In genomic region chr3:194857459-194858113, GRCh38 we compare ENCODE assay signal across 18 cellular contexts.
A peak's percentile ranks its signal among the peaks of the same experiment; 100 is the strongest.
DNase-seq lines count a peak whose midpoint lies in the region; TF ChIP-seq lines count a peak whose summit lies in the region.
"Had no signal": no experiment of that assay in that cellular context is flagged by ENCODE, and none has a peak within 500 bp of the region (broad histone marks: within the 10 kb centered on the region; RNA-seq: fewer than 3 reads in every experiment).

No MANE protein-coding gene starts in this region.

- H3K4me2 ChIP-seq in smooth muscle cell = peak overlapping the region; percentile 51
- H3K4me2 ChIP-seq: A549; BLaER1 treated with 17β-estradiol and CSF1 and Interleukin-3, amounts not matched to agents 10 nM and 100 nM had no signal

- H3K9me3 Mint-ChIP-seq in activated naive CD4-positive, alpha-beta T cell treated with anti-CD3 and anti-CD28 coated beads for 36 hours = no peaks in the 10 kb centered on the region
- H3K9me3 Mint-ChIP-seq: CD4-positive, CD25-positive, alpha-beta regulatory T cell had no signal

- no peaks in the 10 kb centered on the region for H3F3A ChIP-seq in smooth muscle cell (ENCODE audit: low read depth)

- TF ChIP-seq CTCF in smooth muscle cell (IDR thresholded peaks at IDR 0.05; ENCODE audit: borderline replicate concordance, insufficient read depth, poor library complexity, severe bottlenecking) = no peak

- no peak overlapping the region for H3K9ac ChIP-seq in smooth muscle cell (ENCODE audit: low read depth)
- H3K9ac ChIP-seq: BLaER1 treated with 17β-estradiol and CSF1 and Interleukin-3, amounts not matched to agents 10 nM and 100 nM; GM23248 had no signal

- peak; percentile 24 for DNase-seq in ELR (ENCODE audit: low read depth)
- DNase-seq in amniotic epithelial cell (ENCODE audit: low read depth) = peak; percentile 20
- peak; percentile 12 for DNase-seq in fibroblast of peridontal ligament (ENCODE audit: extremely low read depth)
- DNase-seq in smooth muscle cell (lab: John Stamatoyannopoulos, UW; ENCODE audit: unreplicated experiment) = no peak
- DNase-seq in activated naive CD4-positive, alpha-beta T cell treated with anti-CD3 and anti-CD28 coated beads for 36 hours = no peak
- DNase-seq in NCI-H524 (lab: John Stamatoyannopoulos, UW) = no peak
- no peak for DNase-seq in NAMALWA (ENCODE audit: low spot score)
- DNase-seq: AML-193; CD4-positive, CD25-positive, alpha-beta regulatory T cell; DMS53; GDM1; GM23248; Karpas-422 had no signal

- no peaks in the 10 kb centered on the region for H3K36me3 Mint-ChIP-seq in activated naive CD4-positive, alpha-beta T cell treated with anti-CD3 and anti-CD28 coated beads for 36 hours (ENCODE audit: low read depth)

- no peaks in the 10 kb centered on the region for H3K4me1 ChIP-seq in smooth muscle cell (ENCODE audit: low read depth)
- H3K4me1 ChIP-seq: A549, HAP-1 had no signal

- no peak overlapping the region for H3K4me3 Mint-ChIP-seq in activated naive CD4-positive, alpha-beta T cell treated with anti-CD3 and anti-CD28 coated beads for 36 hours
- H3K4me3 Mint-ChIP-seq: CD4-positive, CD25-positive, alpha-beta regulatory T cell had no signal

- CTCF ChIA-PET in activated naive CD4-positive, alpha-beta T cell treated with anti-CD3 and anti-CD28 coated beads for 36 hours (lab: Charles Lee) = no interaction called here

- H3K9me3 ChIP-seq in smooth muscle cell (replicated peaks; ENCODE audit: low read depth) = no peaks in the 10 kb centered on the region
- H3K9me3 ChIP-seq: A549; BLaER1 treated with 17β-estradiol and CSF1 and Interleukin-3, amounts not matched to agents 10 nM and 100 nM; HAP-1 had no signal

- H4K20me1 ChIP-seq in smooth muscle cell (ENCODE audit: low read depth) = no peaks in the 10 kb centered on the region
- H4K20me1 ChIP-seq: BLaER1 treated with 17β-estradiol and CSF1 and Interleukin-3, amounts not matched to agents 10 nM and 100 nM had no signal

- WGBS in smooth muscle cell (ENCODE audit: low lambda C conversion rate) = 36% methylated on average over 10 of the region's 10 CpGs

- H3K79me2 ChIP-seq in smooth muscle cell (ENCODE audit: low read depth) = no peaks in the 10 kb centered on the region

- no peak overlapping the region for H3K27ac Mint-ChIP-seq in activated naive CD4-positive, alpha-beta T cell treated with anti-CD3 and anti-CD28 coated beads for 36 hours
- H3K27ac Mint-ChIP-seq: CD4-positive, CD25-positive, alpha-beta regulatory T cell had no signal

- no peaks in the 10 kb centered on the region for H3K36me3 ChIP-seq in smooth muscle cell (ENCODE audit: low read depth)
- H3K36me3 ChIP-seq: BLaER1 treated with 17β-estradiol and CSF1 and Interleukin-3, amounts not matched to agents 10 nM and 100 nM; HAP-1 had no signal

- H3K27ac ChIP-seq in smooth muscle cell (ENCODE audit: low read depth) = peak overlapping the region; percentile 32
- H3K27ac ChIP-seq: A549; BLaER1 treated with 17β-estradiol and CSF1 and Interleukin-3, amounts not matched to agents 10 nM and 100 nM; GM23248; HL-60 had no signal

- H3K4me3 ChIP-seq in smooth muscle cell = no peak overlapping the region
- H3K4me3 ChIP-seq: A549; BLaER1 treated with 17β-estradiol and CSF1 and Interleukin-3, amounts not matched to agents 10 nM and 100 nM; GM23248; HAP-1; K562 had no signal

- peaks cover under 1% of the 10 kb centered on the region for H3K27me3 Mint-ChIP-seq in activated naive CD4-positive, alpha-beta T cell treated with anti-CD3 and anti-CD28 coated beads for 36 hours (ENCODE audit: low read depth)

- no peaks in the 10 kb centered on the region for H3K27me3 ChIP-seq in smooth muscle cell (ENCODE audit: low read depth)
- H3K27me3 ChIP-seq: BLaER1 treated with 17β-estradiol and CSF1 and Interleukin-3, amounts not matched to agents 10 nM and 100 nM had no signal

- intact Hi-C loops in activated naive CD4-positive, alpha-beta T cell treated with anti-CD3 and anti-CD28 coated beads for 36 hours (cut with micrococcal nuclease) = no loop called here

- H2AFZ ChIP-seq in smooth muscle cell (ENCODE audit: low read depth) = no peak overlapping the region
- H2AFZ ChIP-seq: GM23248 had no signal

- no peaks in the 10 kb centered on the region for H3K4me1 Mint-ChIP-seq in activated naive CD4-positive, alpha-beta T cell treated with anti-CD3 and anti-CD28 coated beads for 36 hours (ENCODE audit: low read depth)
- H3K4me1 Mint-ChIP-seq: CD4-positive, CD25-positive, alpha-beta regulatory T cell had no signal

Comparison
In these comparisons a context has a peak if more than half of its experiments do, and no peak if none do; other contexts are left out.
1. DNase-seq: peak in ELR (single experiment), amniotic epithelial cell (single experiment) and fibroblast of peridontal ligament (single experiment); none in smooth muscle cell (single experiment), activated naive CD4-positive, alpha-beta T cell treated with anti-CD3 and anti-CD28 coated beads for 36 hours (single experiment), NCI-H524 (0 of 2) and NAMALWA (single experiment).